In genomic region chr2:172735646-172736418, GRCh38 we compare ENCODE assay signal across 8 cellular contexts. TPM values are rescaled to one million over a fixed set of nuclear protein-coding genes. Genes with fewer than 3 reads are reported as not detected.
DNase-seq lines count a peak whose midpoint lies in the region; ATAC-seq and TF ChIP-seq lines count a peak whose summit lies in the region.

RAPGEF4 (plus strand) TSS chr2:172735845; CDS start chr2:172735984, 139 bp downstream.

- peak within 1 kb of the TSS; percentile 15 for H3K4me3 ChIP-seq in fibroblast of mammary gland (ENCODE audit: control insufficient read depth, low read depth, low read length)

- POLR2A ChIA-PET in T-cell (lab: Charles Lee), result no interaction called here

- no peaks in the 10 kb centered on the region for H3K9me3 Mint-ChIP-seq in T-cell

- H3K4me1 Mint-ChIP-seq in T-cell, result peaks cover 0 to 13% (median 7%) of the 10 kb centered on the region in 3 donors

- DNase-seq in NCI-H748 (lab: John Stamatoyannopoulos, UW; ENCODE audit: unreplicated experiment), result peak; percentile 66
- no peak for DNase-seq in NCI-H748 treated with DMSO at 0.1 percent for 48 hours (lab: John Stamatoyannopoulos, UW)
- peak in 1 of 34 experiments; percentile 2 for DNase-seq in T-cell
- DNase-seq in fibroblast of mammary gland (ENCODE audit: low read depth), result no peak
- no peak for DNase-seq in occipital lobe (lab: John Stamatoyannopoulos, UW)
- no peak for DNase-seq in NCI-H187 treated with DMSO at 0.1 percent for 48 hours (lab: John Stamatoyannopoulos, UW)

- CTCF ChIA-PET in T-cell (lab: Charles Lee), result no interaction called here

- H3K27ac Mint-ChIP-seq in T-cell, result no peak within 1 kb of the TSS

- no peak for TF ChIP-seq CTCF in fibroblast of mammary gland (conservative IDR thresholded peaks at IDR 0.05; ENCODE audit: control insufficient read depth, insufficient read depth, low read depth, low read length)

- H3K4me3 Mint-ChIP-seq in T-cell, result peak within 1 kb of the TSS; percentile 63 to 75 (median 75)

- peaks cover 52 to 57% of the 10 kb centered on the region in 2 donors for H3K27me3 Mint-ChIP-seq in T-cell

- ATAC-seq in T-cell (replicated peaks in 1 of 4) (peak in 3 of 4 experiments; percentile 24 to 54 (median 48)), GM21360 (IDR thresholded peaks at IDR 0.05; ENCODE audit: unreplicated experiment) (no peak), GM21723 (IDR thresholded peaks at IDR 0.05; ENCODE audit: unreplicated experiment) (no peak)

- H3K36me3 Mint-ChIP-seq in T-cell, result no peaks in the 10 kb centered on the region

RNA-seq across cellular contexts. Expression of gene RAPGEF4, which starts in this region (rescaled TPM):
- 1 to 10 TPM in 1 of 5 donors, under 1 TPM in 4; 0.18 to 2.5 (median 0.38) TPM for total RNA-seq in T-cell
- total RNA-seq in occipital lobe, result 23.4 TPM

Comparison
In these comparisons a context has a peak if more than half of its experiments do, and no peak if none do; other contexts are left out.
1. ATAC-seq: peak in T-cell (3 of 4); none in GM21360 (single experiment) and GM21723 (single experiment).